30 cellular contexts compared by ENCODE assay signal in genomic region chr16:57551057-57551456, GRCh38. TPM values are rescaled to one million over a fixed set of nuclear protein-coding genes. Genes with fewer than 3 reads are reported as not detected.
"Had no signal": no experiment of that assay in that cellular context is flagged by ENCODE, and none has a peak within 500 bp of the region (broad histone marks: within the 10 kb centered on the region; RNA-seq: fewer than 3 reads in every experiment).

No MANE protein-coding gene starts in this region.

- H3K27ac ChIP-seq: adrenal gland, breast epithelium had no signal

- ATAC-seq: T-helper 17 cell had no signal

- H3K9me3 ChIP-seq: adrenal gland, breast epithelium had no signal

- FAIRE-seq: RCC 7860 had no signal

- H3K27ac Mint-ChIP-seq: activated CD4-positive, alpha-beta memory T cell treated with anti-CD3 and anti-CD28 coated beads for 36 hours; activated CD4-positive, alpha-beta T cell treated with anti-CD3 and anti-CD28 coated beads, Interleukin-2, amount 10 ng/mL, durations not matched to agents 7 days and 5 days; activated naive CD8-positive, alpha-beta T cell; activated T-cell treated with anti-CD3 and anti-CD28 coated beads, Interleukin-2, amount 50 U/mL, for 24 hours; activated T-helper 1 cell treated with anti-CD3 and anti-CD28 coated beads, Interleukin-12 subunit alpha, Interleukin-12 subunit beta, Interleukin-2, Interleukin-4 antibody, amounts not matched to agents 30 ng/mL and 10 ng/mL and 1 ng/mL, durations not matched to agents 14 hours and 24 hours and 36 hours; T-helper 17 cell had no signal

- H3K27me3 Mint-ChIP-seq: activated CD4-positive, alpha-beta memory T cell treated with anti-CD3 and anti-CD28 coated beads for 36 hours; activated naive CD8-positive, alpha-beta T cell; activated T-cell treated with anti-CD3 and anti-CD28 coated beads, Interleukin-2, amount 50 U/mL, for 24 hours; T-helper 17 cell had no signal

- DNase-seq: activated CD4-positive, alpha-beta memory T cell treated with anti-CD3 and anti-CD28 coated beads for 36 hours; activated CD4-positive, alpha-beta T cell treated with anti-CD3 and anti-CD28 coated beads, Interleukin-2, amount 10 ng/mL, durations not matched to agents 7 days and 5 days; activated CD4-positive, CD25-positive, alpha-beta regulatory T cell; activated effector memory CD4-positive, alpha-beta T cell treated with anti-CD3 and anti-CD28 coated beads, Interleukin-2, amount 50 U/mL, for 16 hours; activated naive CD4-positive, alpha-beta T cell treated with Interleukin-2 at 50 U/mL for 16 hours; activated T-cell treated with anti-CD3 and anti-CD28 coated beads, Interleukin-2, amount 50 U/mL, for 24 hours; adrenal gland; anterior cingulate cortex; caudate nucleus; IMR-90; KG1; NCI-H1092; NCI-H1417; NCI-H1694; NCI-H2029; NCI-H2107; NCI-H2171 treated with DMSO at 0.1 percent for 48 hours; NCI-H345; NCI-H524; SHP77 treated with DMSO at 0.1 percent for 48 hours; T-helper 17 cell; T-helper 9 cell had no signal

- H3K4me3 ChIP-seq: adrenal gland, breast epithelium had no signal

- H3K36me3 ChIP-seq: adrenal gland, breast epithelium had no signal

- H3K4me1 ChIP-seq: adrenal gland, breast epithelium had no signal

- H3K27me3 ChIP-seq: adrenal gland, breast epithelium had no signal

- H3K4me3 Mint-ChIP-seq: activated CD4-positive, alpha-beta memory T cell treated with anti-CD3 and anti-CD28 coated beads for 36 hours; activated CD4-positive, alpha-beta T cell treated with anti-CD3 and anti-CD28 coated beads, Interleukin-2, amount 10 ng/mL, durations not matched to agents 7 days and 5 days; activated naive CD8-positive, alpha-beta T cell; activated T-cell treated with anti-CD3 and anti-CD28 coated beads, Interleukin-2, amount 50 U/mL, for 24 hours; activated T-helper 1 cell treated with anti-CD3 and anti-CD28 coated beads, Interleukin-12 subunit alpha, Interleukin-12 subunit beta, Interleukin-2, Interleukin-4 antibody, amounts not matched to agents 30 ng/mL and 10 ng/mL and 1 ng/mL, durations not matched to agents 14 hours and 24 hours and 36 hours; T-helper 17 cell had no signal

RNA-seq across cellular contexts. Expression of gene ADGRG5, which starts 8.6 kb away (rescaled TPM):
- total RNA-seq: chondrocyte, IMR-90, LHCN-M2, PC-3, SK-MEL-5 had no signal
- polyA plus RNA-seq: IMR-90 had no signal
